Comparison of ENCODE assay signal across 17 cellular contexts in the genomic region with DNA sequence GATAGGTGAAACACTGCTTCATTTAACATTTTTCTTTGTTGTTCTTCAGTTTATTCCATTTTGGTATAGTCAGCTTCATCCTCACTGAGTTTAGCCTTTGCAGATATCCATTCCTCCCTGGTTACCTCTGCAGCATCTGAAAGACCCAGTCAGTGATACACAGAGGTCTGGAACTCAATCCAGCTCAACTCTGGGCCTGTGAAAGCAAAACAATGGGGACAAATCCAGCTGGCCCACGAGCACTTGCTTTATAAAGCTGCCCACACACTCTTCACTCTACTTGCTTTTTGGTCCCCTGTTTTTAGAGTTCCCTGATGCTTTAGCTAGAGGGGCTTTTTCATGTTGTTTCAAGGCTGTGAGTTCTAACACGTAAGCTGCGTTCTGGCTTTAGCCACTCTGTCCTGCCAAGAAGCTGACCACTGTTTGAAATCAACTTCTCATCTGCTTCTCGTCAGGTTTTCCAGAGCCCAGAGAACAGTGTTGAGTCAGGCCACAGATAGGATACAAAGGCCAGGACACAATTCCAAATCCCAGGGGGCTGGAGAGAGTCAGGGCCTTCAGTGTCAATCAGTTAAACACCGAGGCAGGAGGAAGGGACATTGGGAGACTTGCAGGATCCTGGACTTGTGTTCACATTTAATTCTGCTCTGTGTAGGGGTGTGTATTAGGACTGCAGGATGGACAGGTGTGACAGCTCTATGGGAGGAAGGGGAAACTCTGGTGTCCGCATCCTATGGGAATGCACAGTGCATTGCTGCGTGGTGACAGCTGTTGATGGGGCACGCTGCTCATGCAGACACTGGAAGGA.
A peak's percentile ranks its signal among the peaks of the same experiment; 100 is the strongest.
DNase-seq lines count a peak whose midpoint lies in the region; ATAC-seq, FAIRE-seq and TF ChIP-seq lines count a peak whose summit lies in the region.
"Had no signal": no experiment of that assay in that cellular context is flagged by ENCODE, and none has a peak within 500 bp of the region (broad histone marks: within the 10 kb centered on the region; RNA-seq: fewer than 3 reads in every experiment).

No MANE protein-coding gene starts in this region.

- no peak overlapping the region for H3K27ac ChIP-seq in GM23338 (ENCODE audit: low read depth)
- no peak overlapping the region for H3K27ac ChIP-seq in H1 (ENCODE audit: low read depth, low read length)
- peak overlapping the region; percentile 41 for H3K27ac ChIP-seq in muscle layer of colon (ENCODE audit: low read depth, low read length)
- peak overlapping the region in 1 of 4 donors; percentile 19 for H3K27ac ChIP-seq in esophagus muscularis mucosa (replicated peaks in 1 of 4)
- H3K27ac ChIP-seq: ascending aorta had no signal

- no peak overlapping the region for H3K56ac ChIP-seq in H1 (replicated peaks; ENCODE audit: insufficient read length, low read depth, low read length)

- H2BK20ac ChIP-seq in H1 (ENCODE audit: low read length), result no peak overlapping the region

- TF ChIP-seq EP300 in H1 (IDR thresholded peaks at IDR 0.05; ENCODE audit: borderline replicate concordance in 1 of 2, low read depth in 2 of 2, low read length in 2 of 2) (no peak), esophagus muscularis mucosa (IDR thresholded peaks at IDR 0.05) (no peak)

- CTCF ChIA-PET in H1 (lab: Charles Lee; ENCODE audit: partially characterized antibody), result interaction anchor here (0.6 kb wide), 2 partner anchors 17 to 206 kb away, joined by 3 read pairs; no protein-coding TSS in a partner anchor

- H3K4me3 ChIP-seq in GM23338 (no peak overlapping the region), H1 (ENCODE audit: extremely low read depth in 1 of 4, insufficient read depth in 2 of 4, low read depth in 3 of 4, low read length in 4 of 4) (no peak overlapping the region), muscle layer of colon (ENCODE audit: low read depth in 1 of 2, low read length in 2 of 2) (no peak overlapping the region), esophagus muscularis mucosa (no peak overlapping the region)
- H3K4me3 ChIP-seq: ascending aorta had no signal

- peaks cover 4% of the 10 kb centered on the region for H4K20me1 ChIP-seq in GM23338 (replicated peaks; ENCODE audit: insufficient read depth)
- H4K20me1 ChIP-seq in H1 (replicated peaks in 1 of 2; ENCODE audit: control insufficient read depth in 1 of 2, insufficient read depth in 2 of 2, low read length in 2 of 2), result no peaks in the 10 kb centered on the region

- H3K4me2 ChIP-seq in GM23338 (no peak overlapping the region), H1 (ENCODE audit: insufficient read depth in 1 of 2, low read depth in 2 of 2, low read length in 2 of 2) (no peak overlapping the region)

- TF ChIP-seq POLR2A in H1 (IDR thresholded peaks at IDR 0.05; ENCODE audit: control extremely low read depth in 1 of 2, low read depth in 2 of 2, low read length in 2 of 2) (no peak), esophagus muscularis mucosa (IDR thresholded peaks at IDR 0.05; ENCODE audit: low read depth) (no peak)

- peaks cover 62% of the 10 kb centered on the region for H3K79me2 ChIP-seq in GM23338 (replicated peaks; ENCODE audit: insufficient read depth)
- H3K79me2 ChIP-seq in H1 (ENCODE audit: control insufficient read depth in 1 of 2, insufficient read depth in 2 of 2, low read length in 2 of 2), result peaks cover 0 to 40% of the 10 kb centered on the region in 2 experiments; a peak in 2 of 4 replicates

- H2BK15ac ChIP-seq in H1 (ENCODE audit: low read length), result no peak overlapping the region

- H3K9ac ChIP-seq in H1 (replicated peaks in 1 of 4; ENCODE audit: extremely low read depth in 1 of 4, low read depth in 3 of 4, low read length in 3 of 4), result no peak overlapping the region
- H3K9ac ChIP-seq in muscle layer of colon (ENCODE audit: low read length), result no peak overlapping the region

- no peak overlapping the region; the same call in 1 of the 2 replicates for H3K18ac ChIP-seq in H1 (ENCODE audit: extremely low read depth, low read length)

- 0 out of 2 replicates have a peak, but pooled peaks cover 6% of the 10 kb centered on the region for H3F3A ChIP-seq in GM23338 (replicated peaks; ENCODE audit: low read depth)

- H3K27me3 Mint-ChIP-seq in GM23338 (ENCODE audit: insufficient read depth, low read depth, poor library complexity), result peaks cover 4% of the 10 kb centered on the region
- H3K27me3 Mint-ChIP-seq: activated naive CD4-positive, alpha-beta T cell treated with anti-CD3 and anti-CD28 coated beads, Interleukin-2, amount 10 ng/mL, durations not matched to agents 7 days and 5 days had no signal

- H2AFZ ChIP-seq in GM23338, result no peak overlapping the region
- H2AFZ ChIP-seq in H1 (ENCODE audit: low read length), result no peak overlapping the region

- POLR2A ChIA-PET in H1 (lab: Charles Lee; ENCODE audit: partially characterized antibody), result no interaction called here

- ATAC-seq in GM23338, result no peak
- peak; percentile 6 for ATAC-seq in stimulated activated naive CD8-positive, alpha-beta T cell treated with anti-CD3 and anti-CD28 coated beads, Interleukin-15, Interleukin-2, amounts not matched to agents 100 U/mL and 50 U/mL, for 24 hours
- no peak for ATAC-seq in GM21528 (IDR thresholded peaks at IDR 0.05; ENCODE audit: low FRiP score, unreplicated experiment)
- no peak for ATAC-seq in GM18907 (IDR thresholded peaks at IDR 0.05; ENCODE audit: unreplicated experiment)

- no peak for DNase-seq in GM23338 (ENCODE audit: low spot score)
- DNase-seq in H1 (ENCODE audit: low read depth in 1 of 2, low spot score in 2 of 2), result no peak
- DNase-seq in stimulated activated naive CD8-positive, alpha-beta T cell treated with anti-CD3 and anti-CD28 coated beads, Interleukin-15, Interleukin-2, amounts not matched to agents 100 U/mL and 50 U/mL, for 24 hours, result no peak
- no peak for DNase-seq in esophagus muscularis mucosa (ENCODE audit: extremely low spot score)
- DNase-seq in DMS79 (lab: John Stamatoyannopoulos, UW), result no peak
- DNase-seq: activated CD4-positive, alpha-beta memory T cell treated with anti-CD3 and anti-CD28 coated beads for 36 hours; activated naive CD4-positive, alpha-beta T cell treated with anti-CD3 and anti-CD28 coated beads, Interleukin-2, amount 10 ng/mL, durations not matched to agents 7 days and 5 days; cortex of kidney; KG1; left cardiac atrium; NCI-H510A treated with DMSO at 0.1 percent for 48 hours had no signal

- TF ChIP-seq CTCF in GM23338 (conservative IDR thresholded peaks at IDR 0.05; ENCODE audit: low read depth in 2 of 2), result no peak
- TF ChIP-seq CTCF in H1 (IDR thresholded peaks at IDR 0.05; ENCODE audit: control extremely low read depth in 1 of 3, insufficient read depth in 1 of 3, low read depth in 1 of 3, low read length in 3 of 3), result no peak
- no peak for TF ChIP-seq CTCF in esophagus muscularis mucosa (IDR thresholded peaks at IDR 0.05)

- FAIRE-seq in H1 (lab: Jason Lieb, UNC), result peak; percentile 13
- FAIRE-seq: frontal cortex, GM18507 had no signal

- no peak overlapping the region for H2AK5ac ChIP-seq in H1 (ENCODE audit: low read depth, low read length)

- no peak overlapping the region for H3K23ac ChIP-seq in H1 (ENCODE audit: insufficient read length)

- WGBS in H1 (ENCODE audit: extremely low coverage in 1 of 2, insufficient coverage in 1 of 2, insufficient read length in 1 of 2, insufficient replicate concordance in 2 of 2, low coverage in 1 of 2, low lambda C conversion rate in 2 of 2, missing lambda C conversion rate in 1 of 2), 2 experiments, result 76% methylated on average over 8 of the region's 8 CpGs; no CpG with 5 or more reads in 1 of the 2 experiments
- 63% methylated on average over 7 of the region's 8 CpGs for WGBS in esophagus muscularis mucosa

- no peaks in the 10 kb centered on the region; the same call in none of the 2 replicates for H3K23me2 ChIP-seq in H1 (ENCODE audit: low read depth, low read length)

- H3K27me3 ChIP-seq in GM23338 (ENCODE audit: insufficient read depth), result no peaks in the 10 kb centered on the region
- no peaks in the 10 kb centered on the region for H3K27me3 ChIP-seq in H1 (replicated peaks in 1 of 4; ENCODE audit: control insufficient read depth in 3 of 4, extremely low read depth in 1 of 4, insufficient read depth in 3 of 4, low read length in 3 of 4)
- no peaks in the 10 kb centered on the region for H3K27me3 ChIP-seq in muscle layer of colon (ENCODE audit: control insufficient read depth in 1 of 2, insufficient read depth in 2 of 2, low read length in 2 of 2)
- no peaks in the 10 kb centered on the region for H3K27me3 ChIP-seq in esophagus muscularis mucosa
- H3K27me3 ChIP-seq: ascending aorta had no signal

- H2BK120ac ChIP-seq in H1 (replicated peaks; ENCODE audit: low read depth, low read length), result no peak overlapping the region

- H3K36me3 ChIP-seq in GM23338 (ENCODE audit: insufficient read depth) (no peaks in the 10 kb centered on the region), H1 (ENCODE audit: control insufficient read depth in 2 of 4, insufficient read depth in 4 of 4, low read length in 3 of 4) (no peaks in the 10 kb centered on the region; a peak in 1 of 8 replicates), muscle layer of colon (ENCODE audit: insufficient read depth, low read length) (no peaks in the 10 kb centered on the region), esophagus muscularis mucosa (no peaks in the 10 kb centered on the region)
- H3K36me3 ChIP-seq: ascending aorta had no signal

- H3K4me1 Mint-ChIP-seq in GM23338, result peaks cover 25% of the 10 kb centered on the region
- H3K4me1 Mint-ChIP-seq: activated naive CD4-positive, alpha-beta T cell treated with anti-CD3 and anti-CD28 coated beads, Interleukin-2, amount 10 ng/mL, durations not matched to agents 7 days and 5 days had no signal

- H3K9me3 ChIP-seq in H1 (ENCODE audit: insufficient read depth in 2 of 2, low read depth in 1 of 2, low read length in 1 of 2) (no peaks in the 10 kb centered on the region), muscle layer of colon (ENCODE audit: low read length) (no peaks in the 10 kb centered on the region), esophagus muscularis mucosa (no peaks in the 10 kb centered on the region)
- H3K9me3 ChIP-seq: ascending aorta had no signal

- no peaks in the 10 kb centered on the region for H3K9me2 ChIP-seq in GM23338 (ENCODE audit: insufficient read depth)

- no peak overlapping the region for H4K91ac ChIP-seq in H1 (replicated peaks; ENCODE audit: insufficient read length, low read length)

- H2BK5ac ChIP-seq in H1 (ENCODE audit: low read depth, low read length), result no peak overlapping the region

- no peak overlapping the region for H3K14ac ChIP-seq in H1 (ENCODE audit: insufficient read length)

- no peak overlapping the region for H3K4ac ChIP-seq in H1 (replicated peaks; ENCODE audit: insufficient read length, low read depth, low read length)

- intact Hi-C loops in esophagus muscularis mucosa (cut with DNase I), result no loop called here

- H3K27ac Mint-ChIP-seq in GM23338, result peak overlapping the region; percentile 55
- H3K27ac Mint-ChIP-seq: activated CD4-positive, alpha-beta memory T cell treated with anti-CD3 and anti-CD28 coated beads for 36 hours; activated naive CD4-positive, alpha-beta T cell treated with anti-CD3 and anti-CD28 coated beads, Interleukin-2, amount 10 ng/mL, durations not matched to agents 7 days and 5 days had no signal

- no peak overlapping the region for H4K5ac ChIP-seq in H1 (ENCODE audit: insufficient read length, low read depth, low read length)

- H3K36me3 Mint-ChIP-seq in GM23338 (ENCODE audit: low read depth), result no peaks in the 10 kb centered on the region
- H3K36me3 Mint-ChIP-seq: activated CD4-positive, alpha-beta memory T cell treated with anti-CD3 and anti-CD28 coated beads for 36 hours; activated naive CD4-positive, alpha-beta T cell treated with anti-CD3 and anti-CD28 coated beads, Interleukin-2, amount 10 ng/mL, durations not matched to agents 7 days and 5 days had no signal

- TF ChIP-seq RAD21 in H1 (IDR thresholded peaks at IDR 0.05 in 1 of 2, conservative IDR thresholded peaks at IDR 0.05 in 1 of 2; ENCODE audit: low read depth in 2 of 2, low read length in 2 of 2), result no peak

- H3K4me1 ChIP-seq in GM23338 (ENCODE audit: insufficient read depth) (peaks cover 6% of the 10 kb centered on the region; the same call in 1 of the 2 replicates), H1 (replicated peaks in 1 of 4; ENCODE audit: control insufficient read depth in 3 of 4, insufficient read depth in 4 of 4, low read length in 3 of 4) (peaks cover 2 to 8% (median 4%) of the 10 kb centered on the region in 4 experiments; a peak in 6 of 7 replicates), muscle layer of colon (ENCODE audit: insufficient read depth, low read length) (peaks cover 31% of the 10 kb centered on the region), esophagus muscularis mucosa (peaks cover 0 to 17% (median 15%) of the 10 kb centered on the region in 4 donors)
- H3K4me1 ChIP-seq: ascending aorta had no signal

- H3K4me3 Mint-ChIP-seq in GM23338, result no peak overlapping the region
- H3K4me3 Mint-ChIP-seq: activated CD4-positive, alpha-beta memory T cell treated with anti-CD3 and anti-CD28 coated beads for 36 hours; activated naive CD4-positive, alpha-beta T cell treated with anti-CD3 and anti-CD28 coated beads, Interleukin-2, amount 10 ng/mL, durations not matched to agents 7 days and 5 days had no signal

- peaks cover 11% of the 10 kb centered on the region for H3K79me1 ChIP-seq in H1 (ENCODE audit: low read depth, low read length)

- H3K9me3 Mint-ChIP-seq in GM23338, result no peaks in the 10 kb centered on the region
- H3K9me3 Mint-ChIP-seq: activated CD4-positive, alpha-beta memory T cell treated with anti-CD3 and anti-CD28 coated beads for 36 hours; activated naive CD4-positive, alpha-beta T cell treated with anti-CD3 and anti-CD28 coated beads, Interleukin-2, amount 10 ng/mL, durations not matched to agents 7 days and 5 days had no signal

- H4K8ac ChIP-seq in H1 (ENCODE audit: extremely low read depth, insufficient read depth, low read length), result no peak overlapping the region

- no peak overlapping the region for H2BK12ac ChIP-seq in H1 (ENCODE audit: low read depth, low read length)
